8 cellular contexts compared by ENCODE assay signal in genomic region chr5:65562731-65563701, GRCh38. TPM values are rescaled to one million over a fixed set of nuclear protein-coding genes. Genes with fewer than 3 reads are reported as not detected.
DNase-seq lines count a peak whose midpoint lies in the region; ATAC-seq and TF ChIP-seq lines count a peak whose summit lies in the region.

Gene CENPK (minus strand): TSS chr5:65563168. CDS start chr5:65554907, 8,261 bp downstream.
Gene PPWD1 (plus strand): TSS chr5:65563296. CDS start chr5:65563311, 15 bp downstream.

- peak within 1 kb of the TSS; percentile 95 for H2AFZ ChIP-seq in osteoblast (ENCODE audit: low read length)

- H3K4me1 ChIP-seq in osteoblast (ENCODE audit: insufficient read depth, low read length): peaks cover 22% of the 10 kb centered on the region
- peaks cover 6% of the 10 kb centered on the region for H3K4me1 ChIP-seq in thymus (ENCODE audit: control insufficient read depth, insufficient read depth, low read length)

- under 1% methylated on average over 54 of the region's 54 CpGs for WGBS in thymus

- H3K36me3 ChIP-seq in osteoblast (ENCODE audit: insufficient read depth, low read length) (peaks cover 9% of the 10 kb centered on the region), thymus (ENCODE audit: control insufficient read depth, insufficient read depth) (no peaks in the 10 kb centered on the region)

- H3K4me3 ChIP-seq in osteoblast (ENCODE audit: insufficient read depth, low read length) (peak within 1 kb of the TSS; percentile 83), thymus (ENCODE audit: low read length) (peak within 1 kb of the TSS; percentile 79)

- DNase-seq in GM10248 (ENCODE audit: extremely low spot score): peak; percentile 93
- peak; percentile 88 for DNase-seq in NCI-H1105 (lab: John Stamatoyannopoulos, UW)
- DNase-seq in SKM-1 treated with dmso at 0.1 percent for 144 hours (lab: John Stamatoyannopoulos, UW; ENCODE audit: unreplicated experiment): peak; percentile 89
- DNase-seq in glutamatergic neuron: peak; percentile 94
- DNase-seq in osteoblast (ENCODE audit: insufficient read length, low spot score, missing footprints): peak; percentile 94

- H3K27me3 ChIP-seq in osteoblast (ENCODE audit: insufficient read depth, low read length) (no peaks in the 10 kb centered on the region), thymus (ENCODE audit: control insufficient read depth, insufficient read depth) (no peaks in the 10 kb centered on the region)

- H3K4me2 ChIP-seq in osteoblast (ENCODE audit: insufficient read depth, low read length): peak within 1 kb of the TSS; percentile 92

- H3K27ac ChIP-seq in osteoblast (ENCODE audit: low read depth, low read length) (peak within 1 kb of the TSS; percentile 87), thymus (ENCODE audit: low read depth) (peak within 1 kb of the TSS; percentile 97)

- H3K9me3 ChIP-seq in osteoblast (ENCODE audit: low read depth, low read length): no peaks in the 10 kb centered on the region
- H3K9me3 ChIP-seq in thymus (ENCODE audit: control insufficient read depth): no peaks in the 10 kb centered on the region

- no peaks in the 10 kb centered on the region for H3K27me3 Mint-ChIP-seq in activated naive CD8-positive, alpha-beta T cell
- peaks cover 4% of the 10 kb centered on the region for H3K27me3 Mint-ChIP-seq in glutamatergic neuron (ENCODE audit: unreplicated experiment)

- H3K36me3 Mint-ChIP-seq in activated naive CD8-positive, alpha-beta T cell: peaks cover 9% of the 10 kb centered on the region
- no peaks in the 10 kb centered on the region for H3K36me3 Mint-ChIP-seq in glutamatergic neuron (ENCODE audit: unreplicated experiment)

- peaks cover 72% of the 10 kb centered on the region for H3K79me2 ChIP-seq in osteoblast (ENCODE audit: insufficient read depth, low read length)

- TF ChIP-seq CTCF in GM10248 (IDR thresholded peaks at IDR 0.05; ENCODE audit: control extremely low read depth, extremely low read depth, low read depth, missing control alignments): no peak
- no peak for TF ChIP-seq CTCF in glutamatergic neuron (IDR thresholded peaks at IDR 0.05; ENCODE audit: partially characterized antibody, unreplicated experiment)
- TF ChIP-seq CTCF in osteoblast (IDR thresholded peaks at IDR 0.05; ENCODE audit: extremely low read depth, low read depth, low read length): no peak

- peak; percentile 99 for ATAC-seq in HG02623 (IDR thresholded peaks at IDR 0.05; ENCODE audit: unreplicated experiment)

- H3K27ac Mint-ChIP-seq in activated naive CD8-positive, alpha-beta T cell: peak within 1 kb of the TSS; percentile 99
- peak within 1 kb of the TSS; percentile 100 for H3K27ac Mint-ChIP-seq in glutamatergic neuron (ENCODE audit: unreplicated experiment)

- no peaks in the 10 kb centered on the region for H3K9me3 Mint-ChIP-seq in activated naive CD8-positive, alpha-beta T cell (ENCODE audit: low read depth)
- peaks cover 5% of the 10 kb centered on the region for H3K9me3 Mint-ChIP-seq in glutamatergic neuron (ENCODE audit: unreplicated experiment)

- H3K4me1 Mint-ChIP-seq in activated naive CD8-positive, alpha-beta T cell (ENCODE audit: low read depth): peaks cover 70% of the 10 kb centered on the region
- H3K4me1 Mint-ChIP-seq in glutamatergic neuron (ENCODE audit: low read depth, unreplicated experiment): peaks cover 11% of the 10 kb centered on the region

- H3K4me3 Mint-ChIP-seq in activated naive CD8-positive, alpha-beta T cell: peak within 1 kb of the TSS; percentile 98
- H3K4me3 Mint-ChIP-seq in glutamatergic neuron (ENCODE audit: unreplicated experiment): peak within 1 kb of the TSS; percentile 100

- POLR2A ChIA-PET in GM10248 (lab: Yijun Ruan, JAX): no interaction called here

- H4K20me1 ChIP-seq in osteoblast (ENCODE audit: insufficient read depth, low read length): no peaks in the 10 kb centered on the region

- CTCF ChIA-PET in GM10248 (lab: Yijun Ruan, JAX): interaction anchor here (1.0 to 1.6 kb wide), 7 partner anchors 11 to 752 kb away, joined by 3 to 5 read pairs (median 4); no protein-coding TSS in a partner anchor

RNA-seq across cellular contexts. Expression of gene CENPK, which starts in this region (rescaled TPM):
- total RNA-seq in glutamatergic neuron (ENCODE audit: unreplicated experiment) (11.9 TPM), osteoblast (8.5 and 11.9 TPM in 2 replicates)
- 23.1 TPM for polyA plus RNA-seq in thymus

RNA-seq across cellular contexts. Expression of gene PPWD1, which starts in this region (rescaled TPM):
- total RNA-seq in glutamatergic neuron (ENCODE audit: unreplicated experiment) (37.6 TPM), osteoblast (35.8 and 40.1 TPM in 2 replicates)
- polyA plus RNA-seq in thymus: 84.0 TPM

Comparison
In these comparisons a context has a peak if more than half of its experiments do, and no peak if none do; other contexts are left out.
1. Peak in every context shown above with its lines: DNase-seq, ATAC-seq, H3K4me3 ChIP-seq and H3K27ac ChIP-seq.